ENCODE assay signal across 8 cellular contexts in genomic region chr2:152336103-152336853, GRCh38. TPM values are rescaled to one million over a fixed set of nuclear protein-coding genes. Genes with fewer than 3 reads are reported as not detected.
DNase-seq lines count a peak whose midpoint lies in the region; ATAC-seq and TF ChIP-seq lines count a peak whose summit lies in the region.

No MANE protein-coding gene starts in this region.

- ATAC-seq in GM18909 (IDR thresholded peaks at IDR 0.05; ENCODE audit: poor library complexity, unreplicated experiment): peak; percentile 35

- intact Hi-C loops in prostate gland (cut with DNase I): loop anchor here (5.0 to 10.0 kb wide), 7 partner anchors 61 to 379 kb away; partner anchors contain the start of genes ARL6IP6, PRPF40A and STAM2

- H3K27ac ChIP-seq in BLaER1: peak overlapping the region; percentile 90
- peak overlapping the region; percentile 87 for H3K27ac ChIP-seq in angular gyrus (ENCODE audit: low read depth, low read length)
- peak overlapping the region; percentile 70 to 81 for H3K27ac ChIP-seq in prostate gland

- no peaks in the 10 kb centered on the region for H3K9me3 ChIP-seq in BLaER1
- no peaks in the 10 kb centered on the region for H3K9me3 ChIP-seq in prostate gland

- H4K20me1 ChIP-seq in BLaER1: peaks cover 58% of the 10 kb centered on the region

- WGBS in prostate gland: 3% methylated on average over 40 of the region's 42 CpGs

- peak overlapping the region; percentile 71 for H3K4me2 ChIP-seq in BLaER1

- TF ChIP-seq POLR2A in prostate gland (IDR thresholded peaks at IDR 0.05): no peak

- H3K36me3 ChIP-seq in BLaER1 (peaks cover 3% of the 10 kb centered on the region; the same call in 1 of the 2 replicates), prostate gland (no peaks in the 10 kb centered on the region)

- H3K4me1 ChIP-seq in BLaER1 (peaks cover 53% of the 10 kb centered on the region), prostate gland (replicated peaks) (peaks cover 4% of the 10 kb centered on the region)

- no peaks in the 10 kb centered on the region for H3K27me3 ChIP-seq in BLaER1
- H3K27me3 ChIP-seq in prostate gland (replicated peaks; ENCODE audit: insufficient read depth): no peaks in the 10 kb centered on the region

- DNase-seq in KBM-7: peak; percentile 52
- DNase-seq in hippocampal formation (lab: John Stamatoyannopoulos, UW): peak; percentile 61 to 78
- peak; percentile 41 for DNase-seq in prostate gland (ENCODE audit: low spot score)
- no peak for DNase-seq in NCI-H187 (lab: John Stamatoyannopoulos, UW)
- no peak for DNase-seq in cerebellar nuclear complex (lab: John Stamatoyannopoulos, UW)

- in situ Hi-C loops in KBM-7 (cut with MboI; ENCODE audit: low pct_unique_long_range_greater_than_20kb, low sequenced_read_pairs): no loop called here

- peak overlapping the region; percentile 95 for H3K9ac ChIP-seq in BLaER1

- TF ChIP-seq CTCF in prostate gland (IDR thresholded peaks at IDR 0.05): no peak

- peak overlapping the region; percentile 89 for H3K4me3 ChIP-seq in BLaER1
- H3K4me3 ChIP-seq in prostate gland: peak overlapping the region; percentile 81

RNA-seq across cellular contexts. Expression of gene FMNL2, which starts 1.3 kb away (rescaled TPM):
- total RNA-seq in prostate gland: 10 to 100 TPM in 1 of 2 donors, 1 to 10 TPM in 1; 9.8 to 19.4 TPM

Comparison
In these comparisons a context has a peak if more than half of its experiments do, and no peak if none do; other contexts are left out.
1. DNase-seq: peak in KBM-7 (single experiment), hippocampal formation (2 of 2) and prostate gland (single experiment); none in NCI-H187 (0 of 2) and cerebellar nuclear complex (0 of 2).
2. Peak in every context shown above with its lines, with median percentiles within 50 percentile points of each other: H3K27ac ChIP-seq.